Comparison of ENCODE assay signal across 1 cellular context in the genomic region with DNA sequence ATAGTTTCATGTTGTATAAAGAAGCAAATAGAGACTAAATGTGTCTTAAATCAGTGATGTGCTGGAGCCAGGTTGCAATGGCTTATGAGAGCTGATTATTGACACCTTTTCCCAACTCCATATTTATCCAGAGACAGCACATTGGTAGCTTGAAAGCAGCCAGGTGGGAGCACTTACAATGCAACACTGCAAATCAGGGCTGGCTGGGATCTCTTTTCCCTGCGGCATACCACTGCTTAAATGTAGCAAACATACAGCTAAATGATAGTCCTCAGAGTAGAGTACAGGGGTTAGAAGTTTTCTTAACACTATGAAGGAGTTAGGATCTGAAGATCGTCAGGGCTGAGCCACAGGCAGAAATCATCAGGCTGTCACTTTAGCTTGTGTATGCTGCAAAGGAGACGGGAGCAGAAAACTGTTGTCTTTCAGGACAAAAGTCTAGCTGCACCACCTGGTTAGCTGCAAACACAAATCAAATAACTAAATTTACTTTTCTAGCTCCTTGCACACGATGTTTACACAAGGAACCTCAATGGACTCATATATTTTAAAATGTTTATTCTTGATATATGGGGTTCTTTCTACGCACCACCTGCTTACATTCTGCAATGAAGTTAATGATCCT.
TF ChIP-seq lines count a peak whose summit lies in the region.

No MANE protein-coding gene starts in this region.

TF ChIP-seq in WTC11, 78 proteins besides CTCF, POLR2A, EP300 and RAD21 (continued from another document):
- TF ChIP-seq, protein P1, sequence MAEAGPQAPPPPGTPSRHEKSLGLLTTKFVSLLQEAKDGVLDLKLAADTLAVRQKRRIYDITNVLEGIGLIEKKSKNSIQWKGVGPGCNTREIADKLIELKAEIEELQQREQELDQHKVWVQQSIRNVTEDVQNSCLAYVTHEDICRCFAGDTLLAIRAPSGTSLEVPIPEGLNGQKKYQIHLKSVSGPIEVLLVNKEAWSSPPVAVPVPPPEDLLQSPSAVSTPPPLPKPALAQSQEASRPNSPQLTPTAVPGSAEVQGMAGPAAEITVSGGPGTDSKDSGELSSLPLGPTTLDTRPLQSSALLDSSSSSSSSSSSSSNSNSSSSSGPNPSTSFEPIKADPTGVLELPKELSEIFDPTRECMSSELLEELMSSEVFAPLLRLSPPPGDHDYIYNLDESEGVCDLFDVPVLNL (CRISPR knock-in tag; IDR thresholded peaks at IDR 0.05; ENCODE audit: borderline replicate concordance, low read depth): no peak
- no peak for TF ChIP-seq SOX15 (CRISPR knock-in tag; IDR thresholded peaks at IDR 0.05)
